In the genomic region with DNA sequence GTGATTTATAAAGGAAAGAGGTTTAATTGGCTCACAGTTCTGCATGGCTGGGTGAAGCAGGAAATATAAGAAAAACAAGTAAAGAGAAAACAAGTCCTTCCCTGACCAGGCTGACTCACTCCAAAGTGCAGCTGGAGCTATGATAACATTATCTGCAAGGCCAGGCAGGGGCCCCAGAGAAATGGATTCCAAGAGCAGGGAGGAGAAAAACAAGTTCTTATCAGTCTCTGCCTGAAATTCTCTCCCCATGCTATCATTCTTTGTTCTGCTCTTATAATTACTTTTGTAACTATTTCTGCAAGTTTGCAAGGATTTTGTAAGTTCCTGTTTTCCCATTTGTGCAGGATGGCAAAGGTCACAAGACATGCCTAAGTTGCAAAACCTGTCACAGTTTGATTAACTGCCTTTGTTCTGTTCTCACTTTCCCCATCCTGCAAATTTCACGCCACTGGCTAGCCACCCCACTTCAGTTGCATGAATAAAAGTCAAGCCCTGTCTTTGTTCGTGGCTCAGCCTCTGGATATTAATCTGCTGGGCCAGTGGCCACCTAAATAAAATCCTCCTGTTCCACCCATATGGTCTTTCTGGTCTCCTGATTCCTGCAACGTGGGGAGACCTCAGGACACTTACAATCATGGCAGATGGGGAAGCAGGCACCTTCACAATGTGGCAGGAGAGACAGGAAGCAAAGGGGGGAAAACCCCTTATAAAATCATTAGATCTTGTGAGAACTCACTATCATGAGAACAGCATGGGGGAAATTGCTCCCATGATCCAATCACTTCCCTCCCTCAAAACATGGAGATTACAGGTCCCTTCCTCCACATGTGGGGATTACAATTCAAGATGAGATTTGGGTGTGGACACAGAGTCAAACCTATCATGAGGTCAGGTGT, we compare ENCODE assay signal across 1 cellular context.
A peak's percentile ranks its signal among the peaks of the same experiment; 100 is the strongest.
TF ChIP-seq lines count a peak whose summit lies in the region.

No MANE protein-coding gene starts in this region.

TF ChIP-seq in K562, 482 proteins besides CTCF, POLR2A, EP300 and RAD21 (continued from another document and continues in another):
- TF ChIP-seq, protein P1, sequence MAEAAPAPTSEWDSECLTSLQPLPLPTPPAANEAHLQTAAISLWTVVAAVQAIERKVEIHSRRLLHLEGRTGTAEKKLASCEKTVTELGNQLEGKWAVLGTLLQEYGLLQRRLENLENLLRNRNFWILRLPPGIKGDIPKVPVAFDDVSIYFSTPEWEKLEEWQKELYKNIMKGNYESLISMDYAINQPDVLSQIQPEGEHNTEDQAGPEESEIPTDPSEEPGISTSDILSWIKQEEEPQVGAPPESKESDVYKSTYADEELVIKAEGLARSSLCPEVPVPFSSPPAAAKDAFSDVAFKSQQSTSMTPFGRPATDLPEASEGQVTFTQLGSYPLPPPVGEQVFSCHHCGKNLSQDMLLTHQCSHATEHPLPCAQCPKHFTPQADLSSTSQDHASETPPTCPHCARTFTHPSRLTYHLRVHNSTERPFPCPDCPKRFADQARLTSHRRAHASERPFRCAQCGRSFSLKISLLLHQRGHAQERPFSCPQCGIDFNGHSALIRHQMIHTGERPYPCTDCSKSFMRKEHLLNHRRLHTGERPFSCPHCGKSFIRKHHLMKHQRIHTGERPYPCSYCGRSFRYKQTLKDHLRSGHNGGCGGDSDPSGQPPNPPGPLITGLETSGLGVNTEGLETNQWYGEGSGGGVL (CRISPR knock-in tag; IDR thresholded peaks at IDR 0.05): no peak
- TF ChIP-seq, protein P2, sequence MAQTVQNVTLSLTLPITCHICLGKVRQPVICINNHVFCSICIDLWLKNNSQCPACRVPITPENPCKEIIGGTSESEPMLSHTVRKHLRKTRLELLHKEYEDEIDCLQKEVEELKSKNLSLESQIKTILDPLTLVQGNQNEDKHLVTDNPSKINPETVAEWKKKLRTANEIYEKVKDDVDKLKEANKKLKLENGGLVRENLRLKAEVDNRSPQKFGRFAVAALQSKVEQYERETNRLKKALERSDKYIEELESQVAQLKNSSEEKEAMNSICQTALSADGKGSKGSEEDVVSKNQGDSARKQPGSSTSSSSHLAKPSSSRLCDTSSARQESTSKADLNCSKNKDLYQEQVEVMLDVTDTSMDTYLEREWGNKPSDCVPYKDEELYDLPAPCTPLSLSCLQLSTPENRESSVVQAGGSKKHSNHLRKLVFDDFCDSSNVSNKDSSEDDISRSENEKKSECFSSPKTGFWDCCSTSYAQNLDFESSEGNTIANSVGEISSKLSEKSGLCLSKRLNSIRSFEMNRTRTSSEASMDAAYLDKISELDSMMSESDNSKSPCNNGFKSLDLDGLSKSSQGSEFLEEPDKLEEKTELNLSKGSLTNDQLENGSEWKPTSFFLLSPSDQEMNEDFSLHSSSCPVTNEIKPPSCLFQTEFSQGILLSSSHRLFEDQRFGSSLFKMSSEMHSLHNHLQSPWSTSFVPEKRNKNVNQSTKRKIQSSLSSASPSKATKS (CRISPR knock-in tag; IDR thresholded peaks at IDR 0.05): no peak
- TF ChIP-seq JUN (IDR thresholded peaks at IDR 0.05; ENCODE audit: borderline replicate concordance, low read depth, low read length) (peak; percentile 95), JUN (CRISPR knock-in tag; IDR thresholded peaks at IDR 0.05; ENCODE audit: borderline replicate concordance) (no peak), ZNF316 (IDR thresholded peaks at IDR 0.05) (peak; percentile 54; the same call in 1 of the 2 replicates), ZNF239 (CRISPR knock-in tag; IDR thresholded peaks at IDR 0.05) (peak; percentile 46), HNRNPL (IDR thresholded peaks at IDR 0.05; ENCODE audit: low read depth, low read length) (no peak), NFXL1 (CRISPR knock-in tag; IDR thresholded peaks at IDR 0.05) (no peak), PYGO2 (tag; IDR thresholded peaks at IDR 0.05) (0 out of 2 replicates have a peak, but pooled peaks have one; percentile 69), BRF1 (IDR thresholded peaks at IDR 0.05; ENCODE audit: borderline replicate concordance, extremely low read depth, insufficient read length) (no peak), CREBBP (IDR thresholded peaks at IDR 0.05; ENCODE audit: low read depth, low read length) (no peak), CHD2 (IDR thresholded peaks at IDR 0.05; ENCODE audit: low read depth, low read length) (no peak), KAT2B (IDR thresholded peaks at IDR 0.05; ENCODE audit: low read depth, low read length) (no peak), NCOA1 (IDR thresholded peaks at IDR 0.05; ENCODE audit: low read depth) (peak; percentile 90), ZNF282 (CRISPR knock-in tag; IDR thresholded peaks at IDR 0.05) (no peak), ZC3H8 (IDR thresholded peaks at IDR 0.05) (no peak), C11orf30 (IDR thresholded peaks at IDR 0.05; ENCODE audit: low read depth) (peak; percentile 63; the same call in 1 of the 2 replicates), POLR2AphosphoS2 (IDR thresholded peaks at IDR 0.05; ENCODE audit: low read length) (no peak), SMARCA5 (IDR thresholded peaks at IDR 0.05) (peak; percentile 57; the same call in 1 of the 2 replicates), BRD9 (IDR thresholded peaks at IDR 0.05; ENCODE audit: low read depth, partially characterized antibody) (peak; percentile 77), ZEB2 (IDR thresholded peaks at IDR 0.05) (peak; percentile 70), RFX1 (IDR thresholded peaks at IDR 0.05) (peak; percentile 19; the same call in 1 of the 2 replicates), DDX20 (tag; IDR thresholded peaks at IDR 0.05; ENCODE audit: low read depth) (peak; percentile 55), ZKSCAN3 (CRISPR knock-in tag; IDR thresholded peaks at IDR 0.05) (no peak), CBX8 (IDR thresholded peaks at IDR 0.05; ENCODE audit: borderline replicate concordance, extremely low read depth, low read depth, low read length, poor library complexity, severe bottlenecking) (no peak), TBP (optimal IDR thresholded peaks at IDR 0.05; ENCODE audit: low read depth, low read length) (no peak)
- TF ChIP-seq, protein P3, sequence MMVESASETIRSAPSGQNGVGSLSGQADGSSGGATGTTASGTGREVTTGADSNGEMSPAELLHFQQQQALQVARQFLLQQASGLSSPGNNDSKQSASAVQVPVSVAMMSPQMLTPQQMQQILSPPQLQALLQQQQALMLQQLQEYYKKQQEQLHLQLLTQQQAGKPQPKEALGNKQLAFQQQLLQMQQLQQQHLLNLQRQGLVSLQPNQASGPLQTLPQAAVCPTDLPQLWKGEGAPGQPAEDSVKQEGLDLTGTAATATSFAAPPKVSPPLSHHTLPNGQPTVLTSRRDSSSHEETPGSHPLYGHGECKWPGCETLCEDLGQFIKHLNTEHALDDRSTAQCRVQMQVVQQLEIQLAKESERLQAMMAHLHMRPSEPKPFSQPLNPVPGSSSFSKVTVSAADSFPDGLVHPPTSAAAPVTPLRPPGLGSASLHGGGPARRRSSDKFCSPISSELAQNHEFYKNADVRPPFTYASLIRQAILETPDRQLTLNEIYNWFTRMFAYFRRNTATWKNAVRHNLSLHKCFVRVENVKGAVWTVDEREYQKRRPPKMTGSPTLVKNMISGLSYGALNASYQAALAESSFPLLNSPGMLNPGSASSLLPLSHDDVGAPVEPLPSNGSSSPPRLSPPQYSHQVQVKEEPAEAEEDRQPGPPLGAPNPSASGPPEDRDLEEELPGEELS (CRISPR knock-in tag; IDR thresholded peaks at IDR 0.05; ENCODE audit: borderline replicate concordance): no peak
- TF ChIP-seq, protein P4, sequence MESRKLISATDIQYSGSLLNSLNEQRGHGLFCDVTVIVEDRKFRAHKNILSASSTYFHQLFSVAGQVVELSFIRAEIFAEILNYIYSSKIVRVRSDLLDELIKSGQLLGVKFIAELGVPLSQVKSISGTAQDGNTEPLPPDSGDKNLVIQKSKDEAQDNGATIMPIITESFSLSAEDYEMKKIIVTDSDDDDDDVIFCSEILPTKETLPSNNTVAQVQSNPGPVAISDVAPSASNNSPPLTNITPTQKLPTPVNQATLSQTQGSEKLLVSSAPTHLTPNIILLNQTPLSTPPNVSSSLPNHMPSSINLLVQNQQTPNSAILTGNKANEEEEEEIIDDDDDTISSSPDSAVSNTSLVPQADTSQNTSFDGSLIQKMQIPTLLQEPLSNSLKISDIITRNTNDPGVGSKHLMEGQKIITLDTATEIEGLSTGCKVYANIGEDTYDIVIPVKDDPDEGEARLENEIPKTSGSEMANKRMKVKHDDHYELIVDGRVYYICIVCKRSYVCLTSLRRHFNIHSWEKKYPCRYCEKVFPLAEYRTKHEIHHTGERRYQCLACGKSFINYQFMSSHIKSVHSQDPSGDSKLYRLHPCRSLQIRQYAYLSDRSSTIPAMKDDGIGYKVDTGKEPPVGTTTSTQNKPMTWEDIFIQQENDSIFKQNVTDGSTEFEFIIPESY (CRISPR knock-in tag; IDR thresholded peaks at IDR 0.05): no peak
- TF ChIP-seq, protein P5, sequence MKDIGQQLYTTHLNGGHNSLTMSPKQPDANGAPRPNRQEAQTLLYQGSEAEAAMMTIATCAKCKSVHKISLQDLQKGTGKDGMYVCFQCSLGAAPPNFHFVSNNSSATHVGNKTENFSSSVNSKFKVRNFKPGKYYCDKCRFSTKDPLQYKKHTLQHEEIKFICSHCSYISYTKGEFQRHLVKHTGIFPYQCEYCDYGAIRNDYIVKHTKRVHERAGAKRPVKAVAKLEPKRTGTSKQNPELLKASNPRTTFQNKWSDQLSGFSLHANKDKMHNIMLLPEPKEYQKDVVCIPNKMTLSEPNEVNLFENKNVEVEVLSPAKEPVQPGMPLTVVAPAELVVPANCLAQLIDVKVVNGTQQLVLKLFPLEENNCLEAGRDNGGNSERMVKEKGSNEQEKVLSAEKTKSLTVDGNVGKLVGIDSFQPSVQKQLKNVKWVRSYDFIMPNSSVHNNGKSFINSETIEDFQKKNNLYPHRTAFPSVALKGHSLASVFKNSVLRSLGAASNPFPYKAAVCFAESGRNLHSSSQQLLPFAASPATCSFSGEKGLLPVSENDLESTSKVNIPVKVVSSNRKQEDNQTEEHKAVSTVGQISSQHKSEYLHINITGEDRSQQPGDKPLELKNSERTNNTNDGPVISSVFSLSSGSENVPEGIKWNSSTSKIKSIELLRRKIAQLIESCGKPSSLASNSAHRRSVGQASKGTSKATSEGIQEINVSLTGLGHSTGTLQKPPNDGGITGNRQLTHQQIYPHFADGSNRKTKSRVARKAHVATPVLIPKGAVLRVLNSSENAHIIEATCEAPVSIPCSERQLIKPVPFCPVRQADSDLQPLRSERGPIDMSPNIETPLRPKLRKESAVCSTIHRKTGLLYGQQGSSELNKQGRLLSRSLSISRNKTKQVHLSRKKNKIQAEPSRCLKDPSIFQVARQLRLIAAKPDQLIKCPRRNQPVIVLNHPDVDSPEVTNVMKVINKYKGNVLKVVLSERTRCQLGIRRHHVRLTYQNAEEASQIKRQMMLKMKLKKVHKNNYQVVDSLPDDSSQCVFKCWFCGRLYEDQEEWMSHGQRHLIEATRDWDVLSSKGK (CRISPR knock-in tag; IDR thresholded peaks at IDR 0.05): no peak
